29 cellular contexts compared by ENCODE assay signal in genomic region chrX:27924261-27924660, GRCh38. TPM values are rescaled to one million over a fixed set of nuclear protein-coding genes. Genes with fewer than 3 reads are reported as not detected.
DNase-seq lines count a peak whose midpoint lies in the region; ATAC-seq, FAIRE-seq and TF ChIP-seq lines count a peak whose summit lies in the region.
"Had no signal": no experiment of that assay in that cellular context is flagged by ENCODE, and none has a peak within 500 bp of the region (broad histone marks: within the 10 kb centered on the region; RNA-seq: fewer than 3 reads in every experiment).

No MANE protein-coding gene starts in this region.

- no peak for TF ChIP-seq RAD21 in GM12878 (IDR thresholded peaks at IDR 0.05; ENCODE audit: insufficient read depth, low read depth, low read length)

- no peak for FAIRE-seq in GM12878 (lab: Jason Lieb, UNC)
- no peak for FAIRE-seq in frontal cortex (lab: Jason Lieb, UNC)
- FAIRE-seq: HepG2, K562 had no signal

- no peak overlapping the region for H3K9ac ChIP-seq in GM12878 (ENCODE audit: control insufficient read depth, insufficient read depth, low read length)

- DNase-seq in MCF 10A (ENCODE audit: unreplicated experiment) (peak; percentile 21), breast epithelium (ENCODE audit: low spot score in 2 of 2) (no peak), GM12878 (ENCODE audit: low read depth, low spot score) (no peak), frontal cortex (ENCODE audit: low spot score in 2 of 2) (no peak), left colon (no peak)
- no peak for DNase-seq in activated naive CD4-positive, alpha-beta T cell treated with Interleukin-2 at 50 U/mL for 16 hours
- DNase-seq: 8988T; ACHN; Calu3; H9; MG63; NCI-H2029; NCI-H446; NCI-H524 treated with DMSO at 0.1 percent for 48 hours; NCI-H82; NK-92 treated with Interleukin-12 subunit alpha and Interleukin-12 subunit beta, amount 100 ng/mL, for 24 hours; PC-9; SHP77 had no signal

- TF ChIP-seq POLR2A in breast epithelium (IDR thresholded peaks at IDR 0.05) = no peak
- no peak for TF ChIP-seq POLR2A in GM12878 (IDR thresholded peaks at IDR 0.05; ENCODE audit: low read depth, low read length)

- no peaks in the 10 kb centered on the region for H4K20me1 ChIP-seq in GM12878 (ENCODE audit: control insufficient read depth, insufficient read depth)

- H3K27ac ChIP-seq in breast epithelium (no peak overlapping the region), GM12878 (ENCODE audit: control insufficient read depth, insufficient read depth) (no peak overlapping the region)
- H3K27ac ChIP-seq: HL-60, PC-9 had no signal

- no peak overlapping the region for H2AFZ ChIP-seq in GM12878 (ENCODE audit: control insufficient read depth, low read depth, low read length)
- H2AFZ ChIP-seq: GM23338, PC-9 had no signal

- H3K36me3 Mint-ChIP-seq in MCF 10A (ENCODE audit: insufficient read depth, unreplicated experiment) = no peaks in the 10 kb centered on the region

- H3K27me3 Mint-ChIP-seq in MCF 10A (ENCODE audit: insufficient read depth, unreplicated experiment) = no peaks in the 10 kb centered on the region

- no peak overlapping the region for H3K27ac Mint-ChIP-seq in MCF 10A (ENCODE audit: low read depth, unreplicated experiment)
- H3K27ac Mint-ChIP-seq: GM23338, H9 had no signal

- H3K27me3 ChIP-seq in breast epithelium (no peaks in the 10 kb centered on the region), GM12878 (replicated peaks in 1 of 2; ENCODE audit: control insufficient read depth in 2 of 2, insufficient read depth in 2 of 2, low read length in 1 of 2) (no peaks in the 10 kb centered on the region)
- H3K27me3 ChIP-seq: MG63 had no signal

- CTCF ChIA-PET in MCF 10A (lab: Yijun Ruan, JAX) = interaction anchor here (0.6 kb wide), 2 partner anchors 43 to 659 kb away, joined by 3 to 4 read pairs; no protein-coding TSS in a partner anchor
- CTCF ChIA-PET in GM12878 (lab: Yijun Ruan, JAX) = interaction anchor here (1.0 to 1.3 kb wide), 3 partner anchors 9 to 140 kb away, joined by 3 read pairs; no protein-coding TSS in a partner anchor

- no peak overlapping the region for H3K4me3 Mint-ChIP-seq in MCF 10A (ENCODE audit: unreplicated experiment)
- H3K4me3 Mint-ChIP-seq: GM23338, H9 had no signal

- in situ Hi-C loops in GM12878 (cut with MboI) = no loop called here

- peaks cover 10% of the 10 kb centered on the region for H3K9me3 Mint-ChIP-seq in MCF 10A (ENCODE audit: unreplicated experiment)
- H3K9me3 Mint-ChIP-seq: GM23338 had no signal

- RAD21 ChIA-PET in GM12878 (lab: Charles Lee; ENCODE audit: unreplicated experiment) = interaction anchor here (0.9 to 1.4 kb wide), 3 partner anchors 9 to 39 kb away, joined by 3 read pairs; no protein-coding TSS in a partner anchor

- intact Hi-C loops in MCF 10A (cut with micrococcal nuclease) (no loop called here), breast epithelium (cut with DNase I; ENCODE audit: low total_unique reads) (no loop called here), GM12878 (cut with micrococcal nuclease; ENCODE audit: unreplicated experiment) (no loop called here), left colon (cut with DNase I, micrococcal nuclease) (no loop called here)

- 46% methylated on average over 4 of the region's 4 CpGs for WGBS in GM12878 (ENCODE audit: insufficient coverage, insufficient replicate concordance, low lambda C conversion rate, missing lambda C conversion rate)

- POLR2A ChIA-PET in MCF 10A (lab: Yijun Ruan, JAX) (interaction anchor here (0.6 kb wide), 1 partner anchor 75 kb away, joined by 3 read pairs; no protein-coding TSS in a partner anchor), GM12878 (lab: Charles Lee) (interaction anchor here (1.1 to 1.5 kb wide), 2 partner anchors 9 to 21 kb away, joined by 3 read pairs; no protein-coding TSS in a partner anchor)

- H3K79me2 ChIP-seq in GM12878 (ENCODE audit: control insufficient read depth, insufficient read depth, low read length) = no peaks in the 10 kb centered on the region

- H3K36me3 ChIP-seq in breast epithelium (no peaks in the 10 kb centered on the region), GM12878 (ENCODE audit: control insufficient read depth in 2 of 2, insufficient read depth in 2 of 2, low read length in 1 of 2) (no peaks in the 10 kb centered on the region)
- H3K36me3 ChIP-seq: MG63 had no signal

- no peak overlapping the region for H3K4me3 ChIP-seq in breast epithelium
- no peak overlapping the region for H3K4me3 ChIP-seq in GM12878
- H3K4me3 ChIP-seq: GM23338, K562, MG63, PC-9 had no signal

- no peak for TF ChIP-seq EP300 in GM12878 (IDR thresholded peaks at IDR 0.05; ENCODE audit: borderline replicate concordance in 1 of 2, control insufficient read depth in 1 of 2, low read depth in 2 of 2, low read length in 2 of 2)

- no TSS peak for BruUV-seq in MCF 10A (replicated peaks; lab: Mats Ljungman, UMichigan)
- BruUV-seq in GM12878 (replicated peaks; lab: Mats Ljungman, UMichigan) = no TSS peak

- no peak overlapping the region for H3K4me2 ChIP-seq in GM12878 (ENCODE audit: control insufficient read depth, insufficient read depth)
- H3K4me2 ChIP-seq: GM23338, PC-9 had no signal

- H3K9me3 ChIP-seq in breast epithelium (no peaks in the 10 kb centered on the region), GM12878 (replicated peaks; ENCODE audit: control insufficient read depth, insufficient read depth, low read length) (no peaks in the 10 kb centered on the region)
- H3K9me3 ChIP-seq: MG63 had no signal

- peak; percentile 71 for ATAC-seq in GM12878
- peak; percentile 91 for ATAC-seq in esophagus mucosa
- ATAC-seq in left colon = no peak
- ATAC-seq in HG03521 (IDR thresholded peaks at IDR 0.05; ENCODE audit: unreplicated experiment) = no peak
- ATAC-seq: GM23338, HepG2, K562 had no signal

- H3K4me1 ChIP-seq in breast epithelium (no peaks in the 10 kb centered on the region), GM12878 (ENCODE audit: control insufficient read depth, insufficient read depth, low read length) (no peaks in the 10 kb centered on the region)

- SMC1A ChIA-PET in GM12878 (lab: Charles Lee; ENCODE audit: uncharacterized antibody, unreplicated experiment) = interaction anchor here (0.7 to 1.9 kb wide), 9 partner anchors 9 to 77 kb away, joined by 3 to 5 read pairs (median 4); no protein-coding TSS in a partner anchor

- no peak for TF ChIP-seq CTCF in MCF 10A (IDR thresholded peaks at IDR 0.05; ENCODE audit: unreplicated experiment)
- TF ChIP-seq CTCF in breast epithelium (IDR thresholded peaks at IDR 0.05) = no peak
- TF ChIP-seq CTCF in GM12878 (IDR thresholded peaks at IDR 0.05 in 2 of 3, conservative IDR thresholded peaks at IDR 0.05 in 1 of 3; ENCODE audit: control insufficient read depth in 2 of 3, extremely low read depth in 1 of 3, insufficient read depth in 1 of 3, low read depth in 3 of 3, low read length in 3 of 3) = no peak

- peaks cover 6% of the 10 kb centered on the region for H3K4me1 Mint-ChIP-seq in MCF 10A (ENCODE audit: insufficient read depth, unreplicated experiment)
- H3K4me1 Mint-ChIP-seq: GM23338, H9 had no signal

TF ChIP-seq in GM12878, 131 proteins besides CTCF, POLR2A, EP300 and RAD21 (continues in another document):
- TF ChIP-seq ZNF207 (IDR thresholded peaks at IDR 0.05; ENCODE audit: borderline replicate concordance) (no peak), RELA (IDR thresholded peaks at IDR 0.05; ENCODE audit: borderline replicate concordance, partially characterized antibody) (no peak), MEF2B (IDR thresholded peaks at IDR 0.05; ENCODE audit: partially characterized antibody, poor library complexity, severe bottlenecking) (no peak), BCL11A (IDR thresholded peaks at IDR 0.05; ENCODE audit: low read depth, low read length) (no peak), BCL3 (IDR thresholded peaks at IDR 0.05; ENCODE audit: borderline replicate concordance, insufficient read depth, low read depth, low read length, poor library complexity, severe bottlenecking) (no peak), GATAD2B (conservative IDR thresholded peaks at IDR 0.05; ENCODE audit: low read depth) (no peak), RUNX3 (IDR thresholded peaks at IDR 0.05; ENCODE audit: low read length) (no peak), IKZF1 (conservative IDR thresholded peaks at IDR 0.05) (no peak), JUNB (IDR thresholded peaks at IDR 0.05) (no peak), HDGF (IDR thresholded peaks at IDR 0.05) (no peak), EED (IDR thresholded peaks at IDR 0.05; ENCODE audit: low read depth) (no peak), ZNF622 (IDR thresholded peaks at IDR 0.05) (no peak)

RNA-seq across cellular contexts. Expression of gene DCAF8L1, which starts 57.0 kb away (rescaled TPM):
- total RNA-seq in MCF 10A (2022) (not detected in 2 replicates), breast epithelium (not detected), GM12878 (2014; rRNA removed) (not detected in 2 replicates), GM12878 (2014; rRNA removed; fragmentation: Illumina TruSeq; extraction: Trizol) (not detected in 2 replicates), GM12878 (2021) (not detected in 2 replicates), esophagus mucosa (not detected), frontal cortex (not detected), left colon (not detected)
- total RNA-seq in GM12878 (2013; cell fraction: nucleolus; rRNA removed) = not detected in 2 replicates
- not detected for polyA plus RNA-seq in GM12878 (2011; ENCODE audit: low read depth)
- polyA plus RNA-seq in GM12878 (2011; rRNA removed) (0.11 and 0.13 TPM in 2 replicates), GM12878 (2014; fragmentation: Illumina TruSeq; extraction: Trizol) (not detected in 2 replicates), GM12878 (2014; fragmentation: Nextera tagmentation; extraction: Ambion mirVana) (not detected), GM12878 (2014; rRNA removed) (not detected in 2 replicates), GM12878 (2016; fragmentation: Nextera tagmentation; extraction: Ambion mirVana) (not detected)
- polyA plus RNA-seq in GM12878 (2011; cell fraction: cytosol; rRNA removed) = 0.08 and 0.10 TPM in 2 replicates
- polyA plus RNA-seq in GM12878 (2011; cell fraction: nucleus; rRNA removed) = 0.03 and 0.07 TPM in 2 replicates
- polyA plus RNA-seq in GM12878 (2012) = not detected in 2 replicates
- polyA minus RNA-seq in GM12878 (2011; rRNA and poly(A)+ RNA removed) = 0.05 and 0.15 TPM in 2 replicates
- polyA minus RNA-seq in GM12878 (2011; cell fraction: cytosol; rRNA and poly(A)+ RNA removed) = not detected in 2 replicates
- polyA minus RNA-seq in GM12878 (2011; cell fraction: nucleus; rRNA and poly(A)+ RNA removed) = not detected in 2 replicates
- total RNA-seq: Calu3, G401, GM23338, H9, HepG2, HT-29, K562, LHCN-M2, RPMI7951 had no signal
- polyA plus RNA-seq: BJ, GM23338, HepG2 had no signal

Comparison
In these comparisons a context has a peak if more than half of its experiments do, and no peak if none do; other contexts are left out.
1. ATAC-seq: peak in GM12878 (single experiment) and esophagus mucosa (single experiment); none in left colon (single experiment) and HG03521 (single experiment).